ENCODE assay signal across 8 cellular contexts in genomic region chr11:47768090-47768620, GRCh38. TPM values are rescaled to one million over a fixed set of nuclear protein-coding genes. Genes with fewer than 3 reads are reported as not detected.
DNase-seq lines count a peak whose midpoint lies in the region; ATAC-seq and TF ChIP-seq lines count a peak whose summit lies in the region.

No MANE protein-coding gene starts in this region.

- H3K9ac ChIP-seq in NT2/D1 (ENCODE audit: insufficient read length, low read depth), result peak overlapping the region; percentile 95

- H3K27me3 ChIP-seq in NT2/D1 (ENCODE audit: insufficient read depth, insufficient read length) (no peaks in the 10 kb centered on the region), neutrophil (no peaks in the 10 kb centered on the region), aorta (ENCODE audit: control insufficient read depth in 1 of 2, insufficient read depth in 2 of 2, low read length in 1 of 2) (no peaks in the 10 kb centered on the region)

- no peak for TF ChIP-seq CTCF in C4-2B (conservative IDR thresholded peaks at IDR 0.05)
- no peak for TF ChIP-seq CTCF in neutrophil (IDR thresholded peaks at IDR 0.05)

- H3K36me3 ChIP-seq in NT2/D1 (ENCODE audit: insufficient read depth, insufficient read length, low read length) (peaks cover 20% of the 10 kb centered on the region), neutrophil (peaks cover 12% of the 10 kb centered on the region), aorta (ENCODE audit: control insufficient read depth in 1 of 2, insufficient read depth in 2 of 2, low read length in 1 of 2) (no peaks in the 10 kb centered on the region)

- peak overlapping the region; percentile 100 for H3K4me3 Mint-ChIP-seq in activated naive CD8-positive, alpha-beta T cell treated with anti-CD3 and anti-CD28 coated beads for 36 hours

- H3K36me3 Mint-ChIP-seq in activated naive CD8-positive, alpha-beta T cell treated with anti-CD3 and anti-CD28 coated beads for 36 hours, result peaks cover 30% of the 10 kb centered on the region

- DNase-seq in HS-5 (ENCODE audit: low read depth) (peak; percentile 30), NT2/D1 (ENCODE audit: low read depth, low spot score) (no peak), head of caudate nucleus (peak; percentile 48 to 89 (median 73)), aorta (peak; percentile 79 to 82)
- DNase-seq in activated naive CD8-positive, alpha-beta T cell treated with anti-CD3 and anti-CD28 coated beads for 36 hours, result peak; percentile 49

- peaks cover 15% of the 10 kb centered on the region for H3K4me1 Mint-ChIP-seq in activated naive CD8-positive, alpha-beta T cell treated with anti-CD3 and anti-CD28 coated beads for 36 hours

- intact Hi-C loops in head of caudate nucleus (cut with DNase I), result loop anchor here (5.0 kb wide), 2 partner anchors 79 to 126 kb away; partner anchors contain the start of genes MTCH2 and NUP160
- intact Hi-C loops in aorta (cut with DNase I), result no loop called here

- no peaks in the 10 kb centered on the region for H3K9me3 Mint-ChIP-seq in activated naive CD8-positive, alpha-beta T cell treated with anti-CD3 and anti-CD28 coated beads for 36 hours

- H3K4me3 ChIP-seq in NT2/D1 (ENCODE audit: insufficient read length, low read depth) (peak overlapping the region; percentile 84), neutrophil (ENCODE audit: low read depth in 1 of 2, low read length in 1 of 2) (peak overlapping the region; percentile 85 to 92), aorta (ENCODE audit: low read length in 2 of 2) (peak overlapping the region; percentile 38 to 46)

- peak; percentile 78 for ATAC-seq in aorta (ENCODE audit: low FRiP score)
- ATAC-seq in HG03280 (IDR thresholded peaks at IDR 0.05; ENCODE audit: unreplicated experiment), result no peak

- H3K9me3 ChIP-seq in NT2/D1 (ENCODE audit: insufficient read depth, low read length) (no peaks in the 10 kb centered on the region), neutrophil (no peaks in the 10 kb centered on the region), aorta (ENCODE audit: control insufficient read depth, low read length) (no peaks in the 10 kb centered on the region)

- H3K27ac Mint-ChIP-seq in activated naive CD8-positive, alpha-beta T cell treated with anti-CD3 and anti-CD28 coated beads for 36 hours, result peak overlapping the region; percentile 100

- H3K27me3 Mint-ChIP-seq in activated naive CD8-positive, alpha-beta T cell treated with anti-CD3 and anti-CD28 coated beads for 36 hours, result no peaks in the 10 kb centered on the region

- WGBS in aorta, 2 donors, result 2 to 3% methylated on average over 12 of the region's 12 CpGs

- peak overlapping the region; percentile 99 for H3K27ac ChIP-seq in C4-2B
- peak overlapping the region; percentile 91 for H3K27ac ChIP-seq in neutrophil
- peak overlapping the region; percentile 96 to 99 for H3K27ac ChIP-seq in aorta (ENCODE audit: low read depth in 1 of 2, low read length in 2 of 2)

- H3K4me1 ChIP-seq in NT2/D1 (ENCODE audit: insufficient read depth, insufficient read length), result peaks cover 2% of the 10 kb centered on the region
- peaks cover 20 to 22% of the 10 kb centered on the region in 2 experiments for H3K4me1 ChIP-seq in neutrophil (ENCODE audit: control insufficient read depth in 1 of 2, insufficient read depth in 1 of 2, low read depth in 1 of 2, low read length in 1 of 2)
- peaks cover 0 to 2% of the 10 kb centered on the region in 2 donors for H3K4me1 ChIP-seq in aorta (ENCODE audit: control insufficient read depth in 1 of 2, insufficient read depth in 2 of 2, low read length in 2 of 2)

RNA-seq across cellular contexts. Expression of gene FNBP4, which starts 1.0 kb away (rescaled TPM):
- total RNA-seq in activated naive CD8-positive, alpha-beta T cell treated with anti-CD3 and anti-CD28 coated beads for 36 hours, result 100 to 1,000 TPM; 107 to 116 TPM
- 100 to 1,000 TPM; 122 to 140 TPM for total RNA-seq in aorta
- 10 to 100 TPM in 1 of 2 donors, 1 to 10 TPM in 1; 8.1 to 65.3 TPM for polyA plus RNA-seq in aorta

RNA-seq across cellular contexts. Expression of gene AGBL2, which starts 53.0 kb away (rescaled TPM):
- 1 to 10 TPM; 2.9 to 5.5 TPM for total RNA-seq in activated naive CD8-positive, alpha-beta T cell treated with anti-CD3 and anti-CD28 coated beads for 36 hours
- total RNA-seq in aorta, result 1 to 10 TPM in 1 of 2 donors, under 1 TPM in 1; 0.75 to 2.0 TPM
- polyA plus RNA-seq in aorta, result 1 to 10 TPM in 1 of 2 donors, not detected in 1; 1.6 TPM
